ENCODE assay signal across 8 cellular contexts in the genomic region with DNA sequence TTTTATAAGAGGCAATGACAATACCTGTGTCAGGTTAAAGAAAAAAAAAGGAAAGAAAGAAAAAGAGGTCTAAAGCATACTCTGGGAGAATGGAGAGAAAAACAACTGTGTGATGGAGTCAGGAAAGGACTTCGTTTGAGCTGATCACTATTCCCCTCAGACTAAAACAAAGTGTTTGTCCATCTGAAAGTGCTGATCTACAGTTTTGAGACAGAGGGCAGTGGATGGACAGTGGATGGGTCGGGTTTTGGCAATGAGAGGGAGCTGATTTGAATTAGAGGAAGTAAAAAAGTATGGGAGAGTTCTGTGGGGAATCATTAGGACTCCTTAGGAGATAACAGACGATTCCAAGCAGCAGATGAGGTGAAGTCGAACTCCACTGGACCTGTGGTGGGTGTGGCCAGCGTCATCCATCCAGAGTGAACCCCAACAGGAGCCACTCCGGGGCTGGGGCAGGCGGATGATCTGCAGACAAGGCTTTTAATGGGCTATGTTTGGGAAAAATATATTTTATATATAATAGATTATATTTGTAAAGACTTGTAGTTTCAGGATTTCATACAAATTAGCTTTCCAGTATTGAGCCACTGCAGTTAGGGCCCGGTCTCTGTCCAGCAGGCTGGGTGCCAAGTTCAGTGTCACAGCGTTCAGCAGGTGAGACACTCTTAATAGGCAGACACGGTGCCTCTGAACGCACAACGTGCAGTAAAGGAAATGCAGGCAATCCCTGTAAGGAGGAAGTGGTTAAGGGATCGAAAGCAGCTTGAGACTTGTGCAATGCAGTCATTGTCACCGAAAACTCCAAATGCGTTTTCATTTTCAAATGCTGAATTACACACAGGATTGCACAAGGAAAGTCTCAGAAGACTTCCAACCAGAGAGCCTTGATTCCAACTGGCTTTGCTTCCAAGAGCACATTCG.
DNase-seq lines count a peak whose midpoint lies in the region; ATAC-seq and TF ChIP-seq lines count a peak whose summit lies in the region.

No MANE protein-coding gene starts in this region.

- peak overlapping the region; percentile 96 for H3K4me2 ChIP-seq in osteoblast (ENCODE audit: insufficient read depth, low read length)

- CTCF ChIA-PET in HEK293T (lab: Yijun Ruan, JAX) = no interaction called here

- peak overlapping the region; percentile 44 for H3K27ac Mint-ChIP-seq in T-helper 1 cell treated with Interleukin-12 subunit alpha and Interleukin-12 subunit beta and Interleukin-4 antibody, amounts not matched to agents 30 μg/mL and 1 μg/mL, for 36 hours

- H3K4me1 Mint-ChIP-seq in T-helper 1 cell treated with Interleukin-12 subunit alpha and Interleukin-12 subunit beta and Interleukin-4 antibody, amounts not matched to agents 30 μg/mL and 1 μg/mL, for 36 hours (ENCODE audit: low read depth) = peaks cover 37% of the 10 kb centered on the region

- no peaks in the 10 kb centered on the region for H4K20me1 ChIP-seq in osteoblast (ENCODE audit: insufficient read depth, low read length)

- no peaks in the 10 kb centered on the region for H3K27me3 ChIP-seq in osteoblast (ENCODE audit: insufficient read depth, low read length)

- H3K4me1 ChIP-seq in osteoblast (ENCODE audit: insufficient read depth, low read length) = peaks cover 24% of the 10 kb centered on the region

- no peaks in the 10 kb centered on the region for H3K79me2 ChIP-seq in osteoblast (ENCODE audit: insufficient read depth, low read length)

- H3K4me3 Mint-ChIP-seq in T-helper 1 cell treated with Interleukin-12 subunit alpha and Interleukin-12 subunit beta and Interleukin-4 antibody, amounts not matched to agents 30 μg/mL and 1 μg/mL, for 36 hours = peak overlapping the region; percentile 72

- peak; percentile 33 for DNase-seq in GM04503 (ENCODE audit: low read depth)
- peak; percentile 32 for DNase-seq in HPDE6-E6E7 (ENCODE audit: extremely low spot score)
- peak; percentile 23 for DNase-seq in dermis blood vessel endothelial cell
- DNase-seq in osteoblast (ENCODE audit: insufficient read length, low spot score, missing footprints) = peak; percentile 54
- no peak for DNase-seq in NCI-H146 treated with DMSO at 0.1 percent for 48 hours (lab: John Stamatoyannopoulos, UW; ENCODE audit: unreplicated experiment)
- DNase-seq in HEK293T (ENCODE audit: extremely low spot score) = no peak

- peak; percentile 23 for TF ChIP-seq CTCF in osteoblast (IDR thresholded peaks at IDR 0.05; ENCODE audit: extremely low read depth, low read depth, low read length)

- peaks cover 30% of the 10 kb centered on the region for H3K27me3 Mint-ChIP-seq in T-helper 1 cell treated with Interleukin-12 subunit alpha and Interleukin-12 subunit beta and Interleukin-4 antibody, amounts not matched to agents 30 μg/mL and 1 μg/mL, for 36 hours (ENCODE audit: low read depth)

- ATAC-seq in GM21447 (IDR thresholded peaks at IDR 0.05; ENCODE audit: unreplicated experiment) = peak; percentile 100

- H3K4me3 ChIP-seq in osteoblast (ENCODE audit: insufficient read depth, low read length) = peak overlapping the region; percentile 73

- no peaks in the 10 kb centered on the region for H3K9me3 ChIP-seq in osteoblast (ENCODE audit: low read depth, low read length)

- H3K36me3 ChIP-seq in osteoblast (ENCODE audit: insufficient read depth, low read length) = no peaks in the 10 kb centered on the region

- no peaks in the 10 kb centered on the region for H3K9me3 Mint-ChIP-seq in T-helper 1 cell treated with Interleukin-12 subunit alpha and Interleukin-12 subunit beta and Interleukin-4 antibody, amounts not matched to agents 30 μg/mL and 1 μg/mL, for 36 hours

- POLR2A ChIA-PET in HEK293T (lab: Yijun Ruan, JAX) = no interaction called here

- peak overlapping the region; percentile 49 for H3K27ac ChIP-seq in osteoblast (ENCODE audit: low read depth, low read length)

- no peaks in the 10 kb centered on the region for H3K36me3 Mint-ChIP-seq in T-helper 1 cell treated with Interleukin-12 subunit alpha and Interleukin-12 subunit beta and Interleukin-4 antibody, amounts not matched to agents 30 μg/mL and 1 μg/mL, for 36 hours (ENCODE audit: low read depth)

- H2AFZ ChIP-seq in osteoblast (ENCODE audit: low read length) = peak overlapping the region; percentile 86

TF ChIP-seq in HEK293T, 16 proteins besides CTCF, POLR2A, EP300 and RAD21:
- TF ChIP-seq TARDBP (IDR thresholded peaks at IDR 0.05) = no peak
- TF ChIP-seq LEF1 (IDR thresholded peaks at IDR 0.05; ENCODE audit: borderline replicate concordance) = no peak
- no peak for TF ChIP-seq NFRKB (IDR thresholded peaks at IDR 0.05)
- no peak for TF ChIP-seq SP1 (IDR thresholded peaks at IDR 0.05)
- no peak for TF ChIP-seq HDGF (IDR thresholded peaks at IDR 0.05; ENCODE audit: borderline replicate concordance)
- no peak for TF ChIP-seq FOXM1 (IDR thresholded peaks at IDR 0.05; ENCODE audit: borderline replicate concordance)
- no peak for TF ChIP-seq ZNF384 (IDR thresholded peaks at IDR 0.05)
- no peak for TF ChIP-seq L3MBTL2 (conservative IDR thresholded peaks at IDR 0.05)
- no peak for TF ChIP-seq CTBP1 (IDR thresholded peaks at IDR 0.05; ENCODE audit: borderline replicate concordance)
- no peak for TF ChIP-seq SUZ12 (IDR thresholded peaks at IDR 0.05)
- TF ChIP-seq ELF4 (IDR thresholded peaks at IDR 0.05) = no peak
- no peak for TF ChIP-seq BHLHE40 (IDR thresholded peaks at IDR 0.05; ENCODE audit: borderline replicate concordance)
- no peak for TF ChIP-seq FOXK2 (IDR thresholded peaks at IDR 0.05)
- TF ChIP-seq ARNT (IDR thresholded peaks at IDR 0.05) = no peak
- TF ChIP-seq, protein P1, sequence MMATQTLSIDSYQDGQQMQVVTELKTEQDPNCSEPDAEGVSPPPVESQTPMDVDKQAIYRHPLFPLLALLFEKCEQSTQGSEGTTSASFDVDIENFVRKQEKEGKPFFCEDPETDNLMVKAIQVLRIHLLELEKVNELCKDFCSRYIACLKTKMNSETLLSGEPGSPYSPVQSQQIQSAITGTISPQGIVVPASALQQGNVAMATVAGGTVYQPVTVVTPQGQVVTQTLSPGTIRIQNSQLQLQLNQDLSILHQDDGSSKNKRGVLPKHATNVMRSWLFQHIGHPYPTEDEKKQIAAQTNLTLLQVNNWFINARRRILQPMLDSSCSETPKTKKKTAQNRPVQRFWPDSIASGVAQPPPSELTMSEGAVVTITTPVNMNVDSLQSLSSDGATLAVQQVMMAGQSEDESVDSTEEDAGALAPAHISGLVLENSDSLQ (IDR thresholded peaks at IDR 0.05) = no peak
- TF ChIP-seq FOXA1 (IDR thresholded peaks at IDR 0.05) = no peak

Comparison
In these comparisons a context has a peak if more than half of its experiments do, and no peak if none do; other contexts are left out.
1. DNase-seq: peak in GM04503 (single experiment), HPDE6-E6E7 (single experiment), dermis blood vessel endothelial cell (single experiment) and osteoblast (single experiment); none in NCI-H146 treated with DMSO at 0.1 percent for 48 hours (single experiment) and HEK293T (single experiment).